ENCODE assay signal across 1 cellular context in the genomic region with DNA sequence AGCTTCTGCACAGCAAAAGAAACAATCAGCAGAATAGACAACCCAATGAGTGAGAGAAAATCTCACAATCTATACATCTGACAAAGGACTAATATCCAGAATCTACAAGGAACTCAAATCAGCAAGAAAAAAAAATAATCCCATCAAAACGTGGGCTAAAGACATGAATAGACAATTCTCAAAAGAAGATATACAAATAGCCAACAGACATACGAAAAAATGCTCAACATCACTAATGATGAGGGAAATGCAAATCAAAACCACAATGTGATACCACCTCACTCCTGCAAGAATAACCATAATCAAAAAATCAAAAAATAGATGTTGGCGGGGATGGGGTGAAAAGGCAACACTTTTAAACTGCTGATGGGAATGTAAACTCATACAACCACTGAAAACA. TPM values are rescaled to one million over a fixed set of nuclear protein-coding genes. Genes with fewer than 3 reads are reported as not detected.
"Had no signal": no experiment of that assay in that cellular context is flagged by ENCODE, and none has a peak within 500 bp of the region (broad histone marks: within the 10 kb centered on the region; RNA-seq: fewer than 3 reads in every experiment).

No MANE protein-coding gene starts in this region.

RNA-seq across cellular contexts. Expression of a gene that starts 10.4 kb away (rescaled TPM):
- total RNA-seq: HepG2 had no signal
- polyA plus RNA-seq: HepG2 had no signal
